1 cellular context compared by ENCODE assay signal in the genomic region with DNA sequence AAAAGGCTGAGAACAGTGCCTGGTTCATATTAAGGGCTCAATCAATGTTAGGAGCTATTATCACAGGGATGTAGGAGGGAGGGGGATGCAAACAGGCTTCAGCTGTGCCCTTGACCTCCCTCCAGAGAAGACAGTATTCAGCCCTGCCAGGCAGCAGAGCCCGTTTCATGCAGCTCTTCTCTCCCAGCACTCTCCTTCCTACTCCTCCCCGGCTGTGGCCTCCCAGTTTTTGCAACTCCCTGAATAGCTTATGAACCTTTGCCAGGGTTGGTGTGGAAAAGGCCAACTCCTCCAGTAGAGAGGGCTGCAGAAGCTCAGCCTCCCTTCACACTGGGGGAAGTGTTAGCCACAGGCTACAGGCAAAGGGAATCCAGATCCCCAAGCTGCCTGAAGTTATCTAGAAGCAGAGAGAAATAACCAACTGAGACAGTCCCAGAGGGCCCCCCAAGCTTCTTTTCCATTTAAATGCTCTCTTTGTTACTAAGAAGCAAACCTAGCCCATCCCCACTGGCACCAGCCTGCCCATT.
TF ChIP-seq lines count a peak whose summit lies in the region.

No MANE protein-coding gene starts in this region.

TF ChIP-seq in H1, 55 proteins besides CTCF, POLR2A, EP300 and RAD21:
- TF ChIP-seq TEAD4 (IDR thresholded peaks at IDR 0.05; ENCODE audit: low read depth, low read length) (no peak), KDM4A (IDR thresholded peaks at IDR 0.05; ENCODE audit: low read depth, low read length, severe bottlenecking) (peak; percentile 28), ASH2L (IDR thresholded peaks at IDR 0.05; ENCODE audit: low read length) (peak; percentile 30), RBBP5 (IDR thresholded peaks at IDR 0.05; ENCODE audit: borderline replicate concordance, low read depth, low read length) (no peak)
